Comparison of ENCODE assay signal across 9 cellular contexts in the genomic region with DNA sequence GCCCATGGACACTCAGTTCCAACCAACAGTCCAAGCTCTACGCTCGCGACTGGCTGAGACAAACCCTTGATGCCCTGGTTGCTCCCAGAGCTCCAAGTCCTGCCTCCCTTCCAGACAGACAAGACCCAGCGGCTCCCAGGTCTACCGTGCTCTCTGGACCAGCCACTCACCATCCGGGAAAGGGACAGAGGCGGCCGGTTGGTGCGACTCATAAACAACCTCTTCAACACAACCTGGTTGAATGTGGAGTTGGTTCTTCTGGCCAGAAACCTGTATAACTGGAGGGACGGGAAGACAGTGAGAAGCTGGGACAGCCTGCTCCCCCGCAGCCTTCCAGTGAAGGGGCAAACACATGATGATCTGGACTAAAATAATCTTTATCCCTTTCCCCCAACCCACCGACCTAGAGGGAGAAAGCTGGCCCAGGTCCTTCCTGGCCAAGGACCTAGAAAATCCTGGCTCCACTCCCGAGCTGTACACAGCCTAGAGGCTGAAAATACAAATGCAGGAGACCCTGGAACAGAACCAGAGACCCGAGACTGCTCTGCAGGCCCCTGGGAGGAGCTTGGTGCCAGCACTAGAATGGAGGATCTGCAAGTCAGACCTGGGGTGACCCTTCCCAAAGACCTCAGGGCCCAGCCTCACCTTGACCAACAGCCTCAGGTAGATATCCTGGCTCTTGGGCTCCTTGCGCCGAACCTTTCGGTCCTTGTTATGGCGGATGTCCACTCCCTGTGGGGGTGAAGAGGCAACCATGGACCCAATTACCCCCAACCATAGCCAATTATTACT. TPM values are rescaled to one million over a fixed set of nuclear protein-coding genes. Genes with fewer than 3 reads are reported as not detected.
DNase-seq lines count a peak whose midpoint lies in the region; ATAC-seq and TF ChIP-seq lines count a peak whose summit lies in the region.
"Had no signal": no experiment of that assay in that cellular context is flagged by ENCODE, and none has a peak within 500 bp of the region (broad histone marks: within the 10 kb centered on the region; RNA-seq: fewer than 3 reads in every experiment).

No MANE protein-coding gene starts in this region.

- H3K9me3 ChIP-seq in breast epithelium: no peaks in the 10 kb centered on the region
- H3K9me3 ChIP-seq: ovary had no signal

- H3K27me3 Mint-ChIP-seq in HFFc6 (ENCODE audit: insufficient read depth): peaks cover 20% of the 10 kb centered on the region
- no peaks in the 10 kb centered on the region for H3K27me3 Mint-ChIP-seq in mesothelial cell of epicardium (ENCODE audit: low read depth)

- no peak for TF ChIP-seq POLR2A in breast epithelium (IDR thresholded peaks at IDR 0.05)

- no peak for TF ChIP-seq CTCF in HFFc6 (IDR thresholded peaks at IDR 0.05)
- peak in 1 of 3 donors; percentile 15 for TF ChIP-seq CTCF in breast epithelium (IDR thresholded peaks at IDR 0.05)
- TF ChIP-seq CTCF in mesothelial cell of epicardium (IDR thresholded peaks at IDR 0.05; ENCODE audit: unreplicated experiment): no peak

- H3K9me3 Mint-ChIP-seq in HFFc6 (no peaks in the 10 kb centered on the region), mesothelial cell of epicardium (no peaks in the 10 kb centered on the region)

- H3K4me3 Mint-ChIP-seq in HFFc6 (peak overlapping the region; percentile 94), mesothelial cell of epicardium (peak overlapping the region; percentile 99)

- no peak overlapping the region for H3K27ac ChIP-seq in ACC112 (ENCODE audit: low read depth, low read length)
- peak overlapping the region; percentile 91 to 93 for H3K27ac ChIP-seq in breast epithelium

- DNase-seq in HFFc6 (no peak), breast epithelium (ENCODE audit: low spot score in 2 of 2) (no peak), mesothelial cell of epicardium (ENCODE audit: low spot score in 2 of 2, unreplicated experiment in 2 of 2) (no peak), NCI-H345 (lab: John Stamatoyannopoulos, UW) (no peak), NCI-H187 treated with DMSO at 0.1 percent for 48 hours (lab: John Stamatoyannopoulos, UW) (no peak)

- no peak overlapping the region for H2AFZ ChIP-seq in ACC112 (ENCODE audit: low read length, unreplicated experiment)

- H3K27me3 ChIP-seq in ACC112 (ENCODE audit: insufficient read depth, low read length) (no peaks in the 10 kb centered on the region), breast epithelium (no peaks in the 10 kb centered on the region)
- H3K27me3 ChIP-seq: ovary had no signal

- H3K36me3 ChIP-seq in ACC112 (ENCODE audit: insufficient read depth, low read length) (peaks cover 18% of the 10 kb centered on the region; the same call in 1 of the 2 replicates), breast epithelium (no peaks in the 10 kb centered on the region)
- H3K36me3 ChIP-seq: ovary had no signal

- peak overlapping the region; percentile 94 for H3K4me3 ChIP-seq in ACC112 (ENCODE audit: low read depth, low read length)
- peak overlapping the region; percentile 90 to 96 (median 93) for H3K4me3 ChIP-seq in breast epithelium

- peaks cover 43% of the 10 kb centered on the region for H3K79me2 ChIP-seq in ACC112 (ENCODE audit: control insufficient read depth, insufficient read depth, low read length, unreplicated experiment)

- H3K4me1 Mint-ChIP-seq in HFFc6 (ENCODE audit: low read depth): peaks cover 31% of the 10 kb centered on the region
- H3K4me1 Mint-ChIP-seq in mesothelial cell of epicardium: peaks cover 39% of the 10 kb centered on the region

- intact Hi-C loops in breast epithelium (cut with DNase I; ENCODE audit: low total_unique reads): no loop called here

- peak overlapping the region; percentile 99 for H3K27ac Mint-ChIP-seq in HFFc6
- peak overlapping the region; percentile 99 for H3K27ac Mint-ChIP-seq in mesothelial cell of epicardium

- H3K36me3 Mint-ChIP-seq in HFFc6 (ENCODE audit: low read depth) (peaks cover 43% of the 10 kb centered on the region), mesothelial cell of epicardium (peaks cover 5% of the 10 kb centered on the region)

- ATAC-seq in GM19351 (IDR thresholded peaks at IDR 0.05; ENCODE audit: unreplicated experiment) (no peak), HG02759 (IDR thresholded peaks at IDR 0.05; ENCODE audit: unreplicated experiment) (no peak)

- H3K4me1 ChIP-seq in ACC112 (ENCODE audit: control insufficient read depth, insufficient read depth, low read length, unreplicated experiment): peaks cover 10% of the 10 kb centered on the region
- peaks cover 4 to 27% of the 10 kb centered on the region in 2 donors for H3K4me1 ChIP-seq in breast epithelium

RNA-seq across cellular contexts. Expression of gene RPL18, which starts 1.6 kb away (rescaled TPM):
- 1,000 to 10,000 TPM; 1,359 to 1,448 (median 1,407) TPM for total RNA-seq in HFFc6 (2021; fragmentation: NEBNext Ultra II Directional; extraction: Animal tissue kit (Norgen Biotek cat#: 25700))
- total RNA-seq in breast epithelium: 1,000 to 10,000 TPM; 1,880 to 2,937 (median 2,507) TPM
- total RNA-seq in mesothelial cell of epicardium: 1,586 to 1,657 TPM (median 1,644 TPM) in 3 replicates

RNA-seq across cellular contexts. Expression of gene SPHK2, which starts 2.0 kb away (rescaled TPM):
- total RNA-seq in HFFc6 (2021; fragmentation: NEBNext Ultra II Directional; extraction: Animal tissue kit (Norgen Biotek cat#: 25700)): 10 to 100 TPM; 20.1 to 34.0 (median 23.4) TPM
- 10 to 100 TPM in 2 of 3 donors, 1 to 10 TPM in 1; 7.4 to 10.8 (median 10.5) TPM for total RNA-seq in breast epithelium
- 25.3 to 28.6 TPM (median 27.7 TPM) in 3 replicates for total RNA-seq in mesothelial cell of epicardium

RNA-seq across cellular contexts. Expression of gene FAM83E, which starts 2.5 kb away (rescaled TPM):
- total RNA-seq in HFFc6 (2021; fragmentation: NEBNext Ultra II Directional; extraction: Animal tissue kit (Norgen Biotek cat#: 25700)): under 1 TPM; 0.23 to 0.99 (median 0.54) TPM
- total RNA-seq in breast epithelium (1 to 10 TPM in 2 of 3 donors, not detected in 1; 3.3 to 5.6 TPM), mesothelial cell of epicardium (2.5 to 3.9 TPM (median 3.7 TPM) in 3 replicates)

RNA-seq across cellular contexts. Expression of gene SPACA4, which starts 10.8 kb away (rescaled TPM):
- total RNA-seq in HFFc6 (2021; fragmentation: NEBNext Ultra II Directional; extraction: Animal tissue kit (Norgen Biotek cat#: 25700)): not detected
- not detected for total RNA-seq in breast epithelium
- not detected in 3 replicates for total RNA-seq in mesothelial cell of epicardium
- total RNA-seq: ovary had no signal

RNA-seq across cellular contexts. Expression of gene DBP, which starts 19.8 kb away (rescaled TPM):
- total RNA-seq in HFFc6 (2021; fragmentation: NEBNext Ultra II Directional; extraction: Animal tissue kit (Norgen Biotek cat#: 25700)): 1 to 10 TPM; 3.8 to 5.7 (median 4.4) TPM
- total RNA-seq in breast epithelium (10 to 100 TPM in 1 of 3 donors, 1 to 10 TPM in 2; 3.9 to 10.8 (median 5.0) TPM), mesothelial cell of epicardium (11.5 to 13.2 TPM (median 13.1 TPM) in 3 replicates)
